In the genomic region with DNA sequence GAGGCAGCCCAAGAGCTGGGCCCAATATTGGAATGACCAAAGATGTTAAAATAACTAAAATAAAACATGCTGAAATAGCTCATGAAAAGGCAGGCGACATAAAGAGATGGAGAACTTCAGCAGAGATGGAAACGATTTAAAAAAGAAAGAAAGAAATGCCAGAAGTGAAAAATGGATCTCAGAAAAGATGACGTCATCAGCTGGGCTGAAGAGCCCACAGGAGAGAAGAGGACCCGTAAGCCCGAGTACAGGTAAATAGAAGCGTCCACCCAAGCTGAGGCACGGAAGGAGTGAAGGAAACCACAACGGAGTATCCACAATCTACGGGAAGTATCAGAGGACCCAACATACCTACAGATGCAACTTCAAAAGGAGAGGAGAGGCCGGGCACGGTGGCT, we compare ENCODE assay signal across 1 cellular context.
TF ChIP-seq lines count a peak whose summit lies in the region.

No MANE protein-coding gene starts in this region.

TF ChIP-seq in GM23338, 12 proteins besides CTCF, POLR2A, EP300 and RAD21:
- TF ChIP-seq JUNB (IDR thresholded peaks at IDR 0.05; ENCODE audit: unreplicated experiment) (no peak), ZNF331 (CRISPR knock-in tag; IDR thresholded peaks at IDR 0.05; ENCODE audit: low read depth) (no peak), EZH2phosphoT487 (IDR thresholded peaks at IDR 0.05; ENCODE audit: unreplicated experiment) (no peak), STAT1 (IDR thresholded peaks at IDR 0.05; ENCODE audit: unreplicated experiment) (no peak), POLR2AphosphoS5 (IDR thresholded peaks at IDR 0.05; ENCODE audit: low read depth) (no peak), EZH2 (IDR thresholded peaks at IDR 0.05; ENCODE audit: low read depth, unreplicated experiment) (no peak), ZNF462 (CRISPR knock-in tag; IDR thresholded peaks at IDR 0.05) (no peak), CREB1 (CRISPR knock-in tag; IDR thresholded peaks at IDR 0.05; ENCODE audit: low read depth) (no peak), NANOG (IDR thresholded peaks at IDR 0.05; ENCODE audit: borderline replicate concordance) (no peak)
- TF ChIP-seq, protein P1, sequence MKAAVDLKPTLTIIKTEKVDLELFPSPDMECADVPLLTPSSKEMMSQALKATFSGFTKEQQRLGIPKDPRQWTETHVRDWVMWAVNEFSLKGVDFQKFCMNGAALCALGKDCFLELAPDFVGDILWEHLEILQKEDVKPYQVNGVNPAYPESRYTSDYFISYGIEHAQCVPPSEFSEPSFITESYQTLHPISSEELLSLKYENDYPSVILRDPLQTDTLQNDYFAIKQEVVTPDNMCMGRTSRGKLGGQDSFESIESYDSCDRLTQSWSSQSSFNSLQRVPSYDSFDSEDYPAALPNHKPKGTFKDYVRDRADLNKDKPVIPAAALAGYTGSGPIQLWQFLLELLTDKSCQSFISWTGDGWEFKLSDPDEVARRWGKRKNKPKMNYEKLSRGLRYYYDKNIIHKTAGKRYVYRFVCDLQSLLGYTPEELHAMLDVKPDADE (IDR thresholded peaks at IDR 0.05): no peak
- TF ChIP-seq, protein P2, sequence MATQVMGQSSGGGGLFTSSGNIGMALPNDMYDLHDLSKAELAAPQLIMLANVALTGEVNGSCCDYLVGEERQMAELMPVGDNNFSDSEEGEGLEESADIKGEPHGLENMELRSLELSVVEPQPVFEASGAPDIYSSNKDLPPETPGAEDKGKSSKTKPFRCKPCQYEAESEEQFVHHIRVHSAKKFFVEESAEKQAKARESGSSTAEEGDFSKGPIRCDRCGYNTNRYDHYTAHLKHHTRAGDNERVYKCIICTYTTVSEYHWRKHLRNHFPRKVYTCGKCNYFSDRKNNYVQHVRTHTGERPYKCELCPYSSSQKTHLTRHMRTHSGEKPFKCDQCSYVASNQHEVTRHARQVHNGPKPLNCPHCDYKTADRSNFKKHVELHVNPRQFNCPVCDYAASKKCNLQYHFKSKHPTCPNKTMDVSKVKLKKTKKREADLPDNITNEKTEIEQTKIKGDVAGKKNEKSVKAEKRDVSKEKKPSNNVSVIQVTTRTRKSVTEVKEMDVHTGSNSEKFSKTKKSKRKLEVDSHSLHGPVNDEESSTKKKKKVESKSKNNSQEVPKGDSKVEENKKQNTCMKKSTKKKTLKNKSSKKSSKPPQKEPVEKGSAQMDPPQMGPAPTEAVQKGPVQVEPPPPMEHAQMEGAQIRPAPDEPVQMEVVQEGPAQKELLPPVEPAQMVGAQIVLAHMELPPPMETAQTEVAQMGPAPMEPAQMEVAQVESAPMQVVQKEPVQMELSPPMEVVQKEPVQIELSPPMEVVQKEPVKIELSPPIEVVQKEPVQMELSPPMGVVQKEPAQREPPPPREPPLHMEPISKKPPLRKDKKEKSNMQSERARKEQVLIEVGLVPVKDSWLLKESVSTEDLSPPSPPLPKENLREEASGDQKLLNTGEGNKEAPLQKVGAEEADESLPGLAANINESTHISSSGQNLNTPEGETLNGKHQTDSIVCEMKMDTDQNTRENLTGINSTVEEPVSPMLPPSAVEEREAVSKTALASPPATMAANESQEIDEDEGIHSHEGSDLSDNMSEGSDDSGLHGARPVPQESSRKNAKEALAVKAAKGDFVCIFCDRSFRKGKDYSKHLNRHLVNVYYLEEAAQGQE (IDR thresholded peaks at IDR 0.05; ENCODE audit: unreplicated experiment): no peak
